Comparison of ENCODE assay signal across 8 cellular contexts in genomic region chr3:112333002-112333385, GRCh38. TPM values are rescaled to one million over a fixed set of nuclear protein-coding genes. Genes with fewer than 3 reads are reported as not detected.
DNase-seq lines count a peak whose midpoint lies in the region; ATAC-seq and TF ChIP-seq lines count a peak whose summit lies in the region.

Gene CD200, plus strand, starts transcription at chr3:112333156. Its CDS starts 57 bp downstream, at chr3:112333213.

- ATAC-seq in HG02759 (IDR thresholded peaks at IDR 0.05; ENCODE audit: unreplicated experiment) (peak; percentile 74), foreskin keratinocyte (peak; percentile 85)

- H3K9me3 ChIP-seq in neuronal stem cell (replicated peaks in 1 of 2; ENCODE audit: control insufficient read depth in 2 of 2, insufficient read depth in 1 of 2, low read depth in 1 of 2, low read length in 2 of 2), result peaks cover 0 to 5% of the 10 kb centered on the region in 2 donors

- H2AK5ac ChIP-seq in neuronal stem cell (ENCODE audit: low read depth, low read length), result no peak within 1 kb of the TSS

- TF ChIP-seq CTCF in foreskin keratinocyte (conservative IDR thresholded peaks at IDR 0.05), result peak; percentile 9

- peak within 1 kb of the TSS; percentile 88 for H3K23ac ChIP-seq in neuronal stem cell (ENCODE audit: low read depth, low read length, poor library complexity)

- peak within 1 kb of the TSS; percentile 59 for H4K91ac ChIP-seq in neuronal stem cell (ENCODE audit: low read depth, low read length, poor library complexity)

- H3K27ac ChIP-seq in foreskin keratinocyte, result no peak within 1 kb of the TSS
- peak within 1 kb of the TSS; percentile 86 for H3K27ac ChIP-seq in neuronal stem cell (replicated peaks; ENCODE audit: low read length)
- peak within 1 kb of the TSS; percentile 94 for H3K27ac ChIP-seq in temporal lobe (ENCODE audit: low read depth, low read length)

- peak within 1 kb of the TSS; percentile 64 to 94 for H3K4me3 ChIP-seq in neuronal stem cell (ENCODE audit: low read length in 2 of 2)

- H3K9ac ChIP-seq in neuronal stem cell (ENCODE audit: low read depth, low read length, poor library complexity), result peak within 1 kb of the TSS; percentile 98

- H3K27me3 ChIP-seq in foreskin keratinocyte, result peaks cover 42% of the 10 kb centered on the region
- H3K27me3 ChIP-seq in neuronal stem cell (ENCODE audit: control insufficient read depth in 3 of 3, insufficient read depth in 3 of 3, low read depth in 1 of 3, low read length in 3 of 3), result no peaks in the 10 kb centered on the region

- peak within 1 kb of the TSS; percentile 56 for H3K4me2 ChIP-seq in neuronal stem cell (ENCODE audit: insufficient read depth, low read length, poor library complexity, severe bottlenecking)

- H3K79me1 ChIP-seq in neuronal stem cell (ENCODE audit: low read depth, low read length), result no peaks in the 10 kb centered on the region

- peak within 1 kb of the TSS; percentile 79 for H3K14ac ChIP-seq in neuronal stem cell (ENCODE audit: low read length)

- peak within 1 kb of the TSS; percentile 42 for H3K4ac ChIP-seq in neuronal stem cell (ENCODE audit: low read length)

- peak within 1 kb of the TSS; percentile 94 for H3K18ac ChIP-seq in neuronal stem cell (ENCODE audit: low read length)

- peak within 1 kb of the TSS; percentile 97 for H2BK5ac ChIP-seq in neuronal stem cell (ENCODE audit: low read length)

- peak within 1 kb of the TSS; percentile 95 for H2AFZ ChIP-seq in neuronal stem cell (ENCODE audit: low read length)

- H3K4me1 ChIP-seq in foreskin keratinocyte, result no peaks in the 10 kb centered on the region
- H3K4me1 ChIP-seq in neuronal stem cell (ENCODE audit: control insufficient read depth in 2 of 2, insufficient read depth in 1 of 2, low read depth in 1 of 2, low read length in 2 of 2), result peaks cover 2 to 7% of the 10 kb centered on the region in 2 donors

- H2BK15ac ChIP-seq in neuronal stem cell (ENCODE audit: low read length), result no peak within 1 kb of the TSS

- DNase-seq in ELR (ENCODE audit: low read depth) (peak; percentile 58), NCI-H69 (lab: John Stamatoyannopoulos, UW) (peak; percentile 55), foreskin keratinocyte (no peak), neuronal stem cell (ENCODE audit: low spot score) (peak; percentile 56), NCI-H187 (lab: John Stamatoyannopoulos, UW) (no peak)
- peak; percentile 22 for DNase-seq in activated effector memory CD4-positive, alpha-beta T cell treated with Interleukin-2 at 50 U/mL for 16 hours

- peaks cover 0 to 23% of the 10 kb centered on the region in 2 donors for H3K36me3 ChIP-seq in neuronal stem cell (replicated peaks in 1 of 2; ENCODE audit: control insufficient read depth in 2 of 2, insufficient read depth in 2 of 2, low read length in 2 of 2)

- H2BK12ac ChIP-seq in neuronal stem cell (ENCODE audit: low read length), result no peak within 1 kb of the TSS

- WGBS in neuronal stem cell (ENCODE audit: extremely low coverage in 2 of 2, insufficient read length in 2 of 2, insufficient replicate concordance in 1 of 2), 2 donors, result no CpG with 5 or more reads among the region's 28 CpGs

- H2BK120ac ChIP-seq in neuronal stem cell (ENCODE audit: low read depth, low read length), result no peak within 1 kb of the TSS

- H4K8ac ChIP-seq in neuronal stem cell (ENCODE audit: low read depth, low read length), result no peak within 1 kb of the TSS

RNA-seq across cellular contexts. Expression of gene CD200, which starts in this region (rescaled TPM):
- 0.11 and 0.14 TPM in 2 replicates for total RNA-seq in foreskin keratinocyte
- 0.03 and 0.12 TPM in 2 replicates for polyA plus RNA-seq in foreskin keratinocyte
- polyA plus RNA-seq in neuronal stem cell (2013, experiment 1 of 2), result 82.5 TPM
- 81.2 TPM for polyA plus RNA-seq in neuronal stem cell (2013, experiment 2 of 2)
- total RNA-seq in temporal lobe, result 46.2 TPM

Comparison
In these comparisons a context has a peak if more than half of its experiments do, and no peak if none do; other contexts are left out.
1. RNA of gene CD200 (total RNA-seq): 46.2 TPM in temporal lobe (single experiment); 0.11 to 0.14 TPM in foreskin keratinocyte; every median in the first group is over 10 times any median in the second.
2. Peak in ATAC-seq in foreskin keratinocyte; RNA of the gene not detected or under 1 TPM.
3. DNase-seq: peak in ELR (single experiment), NCI-H69 (single experiment), activated effector memory CD4-positive, alpha-beta T cell treated with Interleukin-2 at 50 U/mL for 16 hours (single experiment) and neuronal stem cell (single experiment); none in foreskin keratinocyte (0 of 2) and NCI-H187 (0 of 2).